Comparison of ENCODE assay signal across 8 cellular contexts in genomic region chr13:52450012-52450792, GRCh38. TPM values are rescaled to one million over a fixed set of nuclear protein-coding genes. Genes with fewer than 3 reads are reported as not detected.
DNase-seq lines count a peak whose midpoint lies in the region; ATAC-seq and TF ChIP-seq lines count a peak whose summit lies in the region.

VPS36 (minus strand) TSS chr13:52450634; CDS start chr13:52450594, 40 bp downstream.

- H4K91ac ChIP-seq in trophoblast cell (ENCODE audit: low read depth, low read length): peak within 1 kb of the TSS; percentile 92

- peaks cover 2% of the 10 kb centered on the region for H3K36me3 Mint-ChIP-seq in activated naive CD8-positive, alpha-beta T cell treated with anti-CD3 and anti-CD28 coated beads, Interleukin-2, amount 50 U/mL, for 24 hours (ENCODE audit: low read depth)

- no CpG with 5 or more reads among the region's 105 CpGs for WGBS in trophoblast cell (ENCODE audit: extremely low coverage, insufficient coverage, insufficient read length)
- 0% methylated on average over 37 of the region's 105 CpGs; no CpG with 5 or more reads in 1 of the 2 donors for WGBS in transverse colon (ENCODE audit: low coverage in 1 of 2), 2 donors

- peak within 1 kb of the TSS; percentile 100 for H4K8ac ChIP-seq in trophoblast cell (ENCODE audit: low read depth, low read length)

- peak within 1 kb of the TSS; percentile 89 for H3K4me3 Mint-ChIP-seq in activated naive CD8-positive, alpha-beta T cell treated with anti-CD3 and anti-CD28 coated beads, Interleukin-2, amount 50 U/mL, for 24 hours

- DNase-seq in NCI-H1417 (lab: John Stamatoyannopoulos, UW): peak; percentile 97 to 99 (median 99)
- DNase-seq in SW 1271 (lab: John Stamatoyannopoulos, UW): peak; percentile 67 to 90
- DNase-seq in activated naive CD8-positive, alpha-beta T cell treated with anti-CD3 and anti-CD28 coated beads, Interleukin-2, amount 50 U/mL, for 24 hours: peak; percentile 97
- peak; percentile 97 to 99 for DNase-seq in cardiac muscle cell (ENCODE audit: low read depth in 1 of 2, low spot score in 1 of 2)
- peak; percentile 97 to 99 for DNase-seq in trophoblast cell
- DNase-seq in transverse colon: peak; percentile 98

- peaks cover 6% of the 10 kb centered on the region for H3K79me2 ChIP-seq in trophoblast cell (ENCODE audit: control insufficient read depth, insufficient read depth, low read length, poor library complexity)

- no peaks in the 10 kb centered on the region for H3K9me3 Mint-ChIP-seq in activated naive CD8-positive, alpha-beta T cell treated with anti-CD3 and anti-CD28 coated beads, Interleukin-2, amount 50 U/mL, for 24 hours

- intact Hi-C loops in transverse colon (cut with DNase I; ENCODE audit: low total_unique reads): no loop called here

- H3K79me1 ChIP-seq in trophoblast cell (ENCODE audit: low read length): peaks cover 10% of the 10 kb centered on the region

- peak within 1 kb of the TSS; percentile 98 for H4K12ac ChIP-seq in trophoblast cell (ENCODE audit: low read depth, low read length)

- H3K4ac ChIP-seq in trophoblast cell (ENCODE audit: low read depth, low read length): peak within 1 kb of the TSS; percentile 90

- H2BK120ac ChIP-seq in trophoblast cell (ENCODE audit: insufficient read depth, low read length, poor library complexity): peak within 1 kb of the TSS; percentile 85

- H3K9me3 ChIP-seq in cardiac muscle cell (ENCODE audit: low read depth): no peaks in the 10 kb centered on the region
- no peaks in the 10 kb centered on the region for H3K9me3 ChIP-seq in trophoblast cell (ENCODE audit: insufficient read depth, low read depth, low read length)
- H3K9me3 ChIP-seq in transverse colon: no peaks in the 10 kb centered on the region

- peak within 1 kb of the TSS; percentile 96 for H3K27ac ChIP-seq in cardiac muscle cell
- H3K27ac ChIP-seq in trophoblast cell (ENCODE audit: low read depth, low read length): peak within 1 kb of the TSS; percentile 92
- peak within 1 kb of the TSS; percentile 94 to 99 (median 96) for H3K27ac ChIP-seq in transverse colon

- peak within 1 kb of the TSS; percentile 98 for H3K14ac ChIP-seq in trophoblast cell (ENCODE audit: low read length)

- H3K4me1 ChIP-seq in cardiac muscle cell (ENCODE audit: low read depth) (peaks cover 6% of the 10 kb centered on the region), trophoblast cell (ENCODE audit: control insufficient read depth in 1 of 2, insufficient read depth in 2 of 2, low read length in 2 of 2) (peaks cover 9 to 12% of the 10 kb centered on the region in 2 experiments), transverse colon (peaks cover 8 to 39% (median 27%) of the 10 kb centered on the region in 4 donors)

- TF ChIP-seq EP300 in transverse colon (IDR thresholded peaks at IDR 0.05; ENCODE audit: low read depth): no peak

- H3K23ac ChIP-seq in trophoblast cell (ENCODE audit: low read length): no peak within 1 kb of the TSS

- H3K4me3 ChIP-seq in cardiac muscle cell (peak within 1 kb of the TSS; percentile 62), trophoblast cell (ENCODE audit: low read depth, low read length) (peak within 1 kb of the TSS; percentile 94), transverse colon (peak within 1 kb of the TSS; percentile 61 to 97 (median 67))

- H3K27me3 ChIP-seq in cardiac muscle cell: no peaks in the 10 kb centered on the region
- H3K27me3 ChIP-seq in trophoblast cell (ENCODE audit: insufficient read depth, low read length): no peaks in the 10 kb centered on the region
- H3K27me3 ChIP-seq in transverse colon: no peaks in the 10 kb centered on the region

- H2AK5ac ChIP-seq in trophoblast cell (ENCODE audit: low read length): no peak within 1 kb of the TSS

- H3K4me1 Mint-ChIP-seq in activated naive CD8-positive, alpha-beta T cell treated with anti-CD3 and anti-CD28 coated beads, Interleukin-2, amount 50 U/mL, for 24 hours: peaks cover 45% of the 10 kb centered on the region

- ATAC-seq in HG02759 (IDR thresholded peaks at IDR 0.05; ENCODE audit: unreplicated experiment): peak; percentile 74
- ATAC-seq in activated naive CD8-positive, alpha-beta T cell treated with anti-CD3 and anti-CD28 coated beads, Interleukin-2, amount 50 U/mL, for 24 hours: peak; percentile 84

- H2BK5ac ChIP-seq in trophoblast cell (ENCODE audit: low read depth, low read length, poor library complexity): peak within 1 kb of the TSS; percentile 87

- H3K27ac Mint-ChIP-seq in activated naive CD8-positive, alpha-beta T cell treated with anti-CD3 and anti-CD28 coated beads, Interleukin-2, amount 50 U/mL, for 24 hours: peak within 1 kb of the TSS; percentile 83

- peak within 1 kb of the TSS; percentile 63 for H2BK12ac ChIP-seq in trophoblast cell (ENCODE audit: low read length)

- H3K18ac ChIP-seq in trophoblast cell (ENCODE audit: low read length): peak within 1 kb of the TSS; percentile 99

- H3K9ac ChIP-seq in trophoblast cell (ENCODE audit: low read length): peak within 1 kb of the TSS; percentile 96

- H3K4me2 ChIP-seq in trophoblast cell (ENCODE audit: low read length): peak within 1 kb of the TSS; percentile 66

- H3K36me3 ChIP-seq in cardiac muscle cell (no peaks in the 10 kb centered on the region), trophoblast cell (ENCODE audit: control insufficient read depth in 1 of 2, insufficient read depth in 2 of 2, low read length in 2 of 2) (no peaks in the 10 kb centered on the region), transverse colon (no peaks in the 10 kb centered on the region)

- H3K27me3 Mint-ChIP-seq in activated naive CD8-positive, alpha-beta T cell treated with anti-CD3 and anti-CD28 coated beads, Interleukin-2, amount 50 U/mL, for 24 hours: peaks cover under 1% of the 10 kb centered on the region

- TF ChIP-seq CTCF in GM12873 (IDR thresholded peaks at IDR 0.05; ENCODE audit: insufficient read depth, low read depth, low read length, missing control alignments) (peak; percentile 97), cardiac muscle cell (IDR thresholded peaks at IDR 0.05; ENCODE audit: low read depth, low read length) (peak; percentile 98), transverse colon (IDR thresholded peaks at IDR 0.05) (peak in 4 of 5 experiments; percentile 98 to 100 (median 100))

- peak; percentile 94 for TF ChIP-seq POLR2A in transverse colon (IDR thresholded peaks at IDR 0.05)

- in situ Hi-C loops in transverse colon (cut with MboI; ENCODE audit: low pct_ligation_motif_present in 1 of 4, low pct_unique_long_range_greater_than_20kb in 1 of 4, low sequenced_read_pairs in 3 of 4): loop anchor here in 3 of 4 donors (25.0 kb wide), 3 partner anchors 212 to 438 kb away; partner anchors contain the start of genes SUGT1 (in 2 of the 3), ALG11 (in 1 of the 3), ATP7B (in 1 of the 3) and UTP14C (in 1 of the 3)

- H2AFZ ChIP-seq in trophoblast cell (ENCODE audit: insufficient read depth, low read length, poor library complexity): peak within 1 kb of the TSS; percentile 100

RNA-seq across cellular contexts. Expression of gene VPS36, which starts in this region (rescaled TPM):
- total RNA-seq in cardiac muscle cell (23.8 and 31.7 TPM in 2 replicates), transverse colon (100 to 1,000 TPM in 1 of 4 donors, 10 to 100 TPM in 3; 35.2 to 101 (median 71.5) TPM)
- polyA plus RNA-seq in cardiac muscle cell: 24.6 and 30.8 TPM in 2 replicates
- 15.5 and 15.6 TPM in 2 replicates for polyA plus RNA-seq in trophoblast cell (2013)

Comparison
In these comparisons a context has a peak if more than half of its experiments do, and no peak if none do; other contexts are left out.
1. Peak in every context shown above with its lines: DNase-seq, ATAC-seq, H3K4me3 ChIP-seq and H3K27ac ChIP-seq.